12 cellular contexts compared by ENCODE assay signal in the genomic region with DNA sequence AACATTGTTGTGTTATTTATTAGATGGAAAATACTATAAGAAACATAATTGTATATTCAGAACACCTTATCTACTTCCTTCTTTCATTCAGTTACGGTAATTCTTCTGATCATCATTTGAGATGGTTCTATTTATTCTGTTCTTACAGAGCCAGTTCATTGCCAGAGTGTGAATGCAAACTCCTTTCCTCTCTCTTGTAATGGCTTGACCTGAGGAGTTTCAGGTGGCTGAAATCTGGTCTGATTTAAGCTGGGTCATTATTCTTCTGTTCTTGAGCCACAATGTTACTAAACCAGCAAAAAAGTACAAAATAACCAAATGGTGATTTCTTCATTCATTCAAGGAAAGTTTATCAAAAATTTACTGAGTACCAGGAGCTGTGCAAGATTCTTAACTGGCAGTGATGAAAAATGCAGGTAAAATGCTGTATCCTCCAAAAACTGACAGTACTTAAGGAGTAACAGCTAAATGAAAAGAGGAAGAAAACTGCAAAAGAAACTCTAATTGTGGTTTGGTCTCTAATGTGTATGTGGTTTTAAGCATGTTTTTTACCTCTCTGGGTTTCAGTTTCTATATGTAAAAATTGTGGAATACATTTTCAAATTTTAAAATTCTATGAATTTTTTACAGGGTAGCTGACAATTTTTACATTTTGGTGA.
A peak's percentile ranks its signal among the peaks of the same experiment; 100 is the strongest.
DNase-seq lines count a peak whose midpoint lies in the region; ATAC-seq and TF ChIP-seq lines count a peak whose summit lies in the region.
"Had no signal": no experiment of that assay in that cellular context is flagged by ENCODE, and none has a peak within 500 bp of the region (broad histone marks: within the 10 kb centered on the region; RNA-seq: fewer than 3 reads in every experiment).

No MANE protein-coding gene starts in this region.

- no peaks in the 10 kb centered on the region for H3K27me3 ChIP-seq in neural progenitor cell
- H3K27me3 ChIP-seq in H9 (ENCODE audit: insufficient read depth, low read length) = no peaks in the 10 kb centered on the region
- H3K27me3 ChIP-seq: pancreas had no signal

- H4K20me1 ChIP-seq in neural progenitor cell (ENCODE audit: low read depth) (no peaks in the 10 kb centered on the region), H9 (ENCODE audit: control insufficient read depth, insufficient read depth, insufficient read length) (no peaks in the 10 kb centered on the region)

- H3K4me3 ChIP-seq in neural progenitor cell = no peak overlapping the region
- H3K4me3 ChIP-seq: pancreas had no signal

- no peak overlapping the region for H3K9ac ChIP-seq in neural progenitor cell
- H3K9ac ChIP-seq in H9 (ENCODE audit: extremely low read depth, insufficient read length, low read length) = no peak overlapping the region

- no peak overlapping the region for H3K27ac ChIP-seq in neural progenitor cell
- H3K27ac ChIP-seq in H9 (ENCODE audit: insufficient read length, low read depth, low read length) = no peak overlapping the region
- H3K27ac ChIP-seq: pancreas had no signal

- no peak overlapping the region for H4K8ac ChIP-seq in H9 (replicated peaks; ENCODE audit: insufficient read length, low read depth, low read length)

- H3K23me2 ChIP-seq in H9 (ENCODE audit: insufficient read length, low read depth, low read length, poor library complexity, severe bottlenecking) = no peaks in the 10 kb centered on the region

- ATAC-seq in HG02763 (IDR thresholded peaks at IDR 0.05; ENCODE audit: unreplicated experiment) (peak; percentile 97), HG03520 (IDR thresholded peaks at IDR 0.05; ENCODE audit: unreplicated experiment) (peak; percentile 98)
- ATAC-seq: pancreas had no signal

- H4K5ac ChIP-seq in H9 (ENCODE audit: insufficient read length, low read depth, low read length) = no peak overlapping the region

- no peak overlapping the region for H2BK15ac ChIP-seq in H9 (ENCODE audit: low read depth, low read length)

- H3K4me1 ChIP-seq in neural progenitor cell (no peaks in the 10 kb centered on the region), H9 (ENCODE audit: insufficient read depth, low read length) (no peaks in the 10 kb centered on the region)
- H3K4me1 ChIP-seq: pancreas had no signal

- H4K91ac ChIP-seq in H9 (ENCODE audit: insufficient read length, low read depth, low read length) = no peak overlapping the region

- peaks cover 7% of the 10 kb centered on the region for H3K4me1 Mint-ChIP-seq in T-helper 2 cell treated with Interferon-gamma antibody and Interleukin-4, amounts not matched to agents 5 μg/mL and 100 μg/mL, for 36 hours (ENCODE audit: low read depth)
- H3K4me1 Mint-ChIP-seq in neural progenitor cell = no peaks in the 10 kb centered on the region
- H3K4me1 Mint-ChIP-seq in H9 = no peaks in the 10 kb centered on the region
- H3K4me1 Mint-ChIP-seq: central memory CD8-positive, alpha-beta T cell had no signal

- H3K9me3 ChIP-seq in neural progenitor cell (ENCODE audit: low read depth) (no peaks in the 10 kb centered on the region), H9 (ENCODE audit: control insufficient read depth, low read depth, low read length) (no peaks in the 10 kb centered on the region)
- H3K9me3 ChIP-seq: pancreas had no signal

- H3K79me1 ChIP-seq in H9 (ENCODE audit: insufficient read depth, low read depth, low read length, poor library complexity, severe bottlenecking) = no peaks in the 10 kb centered on the region

- H3T11ph ChIP-seq in H9 (ENCODE audit: low read length) = no peak overlapping the region

- H3K23ac ChIP-seq in H9 (ENCODE audit: insufficient read length, low read depth, low read length) = no peak overlapping the region

- no peaks in the 10 kb centered on the region for H3K27me3 Mint-ChIP-seq in T-helper 2 cell treated with Interferon-gamma antibody and Interleukin-4, amounts not matched to agents 5 μg/mL and 100 μg/mL, for 36 hours (ENCODE audit: low read depth)
- H3K27me3 Mint-ChIP-seq in neural progenitor cell (ENCODE audit: insufficient read depth, low read depth) (no peaks in the 10 kb centered on the region), H9 (ENCODE audit: low read depth) (no peaks in the 10 kb centered on the region)
- H3K27me3 Mint-ChIP-seq: central memory CD8-positive, alpha-beta T cell had no signal

- H2AFZ ChIP-seq in neural progenitor cell (replicated peaks) (peak overlapping the region; percentile 15), H9 (ENCODE audit: low read length) (no peak overlapping the region)

- no CpG with 5 or more reads among the region's 1 CpG for WGBS in H9 (ENCODE audit: extremely low coverage, insufficient read length, low lambda C conversion rate)

- no peaks in the 10 kb centered on the region for H3K36me3 Mint-ChIP-seq in T-helper 2 cell treated with Interferon-gamma antibody and Interleukin-4, amounts not matched to agents 5 μg/mL and 100 μg/mL, for 36 hours (ENCODE audit: low read depth)
- H3K36me3 Mint-ChIP-seq in neural progenitor cell (no peaks in the 10 kb centered on the region), H9 (ENCODE audit: insufficient read depth in 1 of 3, low read depth in 3 of 3) (no peaks in the 10 kb centered on the region)

- H3K4ac ChIP-seq in H9 (ENCODE audit: low read depth, low read length) = no peak overlapping the region

- no peak overlapping the region for H2AK5ac ChIP-seq in H9 (ENCODE audit: insufficient read length, low read length)

- H3K9me3 Mint-ChIP-seq in T-helper 2 cell treated with Interferon-gamma antibody and Interleukin-4, amounts not matched to agents 5 μg/mL and 100 μg/mL, for 36 hours = no peaks in the 10 kb centered on the region
- no peaks in the 10 kb centered on the region for H3K9me3 Mint-ChIP-seq in neural progenitor cell
- no peaks in the 10 kb centered on the region for H3K9me3 Mint-ChIP-seq in H9
- H3K9me3 Mint-ChIP-seq: central memory CD8-positive, alpha-beta T cell; T-helper 1 cell treated with Interleukin-12 subunit alpha and Interleukin-12 subunit beta and Interleukin-4 antibody, amounts not matched to agents 30 μg/mL and 1 μg/mL, for 36 hours had no signal

- TF ChIP-seq CTCF in neural progenitor cell (IDR thresholded peaks at IDR 0.05) (no peak), H9 (conservative IDR thresholded peaks at IDR 0.05) (no peak)

- H2BK120ac ChIP-seq in H9 (ENCODE audit: low read depth, low read length, poor library complexity, severe bottlenecking) = no peak overlapping the region

- no peak overlapping the region for H3K56ac ChIP-seq in H9 (ENCODE audit: insufficient read length, low read depth, low read length)

- no peak overlapping the region for H3K4me2 ChIP-seq in neural progenitor cell
- no peak overlapping the region for H3K4me2 ChIP-seq in H9 (ENCODE audit: insufficient read depth, insufficient read length, low read length)

- peak overlapping the region; percentile 43 for H3K4me3 Mint-ChIP-seq in T-helper 2 cell treated with Interferon-gamma antibody and Interleukin-4, amounts not matched to agents 5 μg/mL and 100 μg/mL, for 36 hours
- H3K4me3 Mint-ChIP-seq in neural progenitor cell (no peak overlapping the region), H9 (no peak overlapping the region)
- H3K4me3 Mint-ChIP-seq: central memory CD8-positive, alpha-beta T cell; T-helper 1 cell treated with Interleukin-12 subunit alpha and Interleukin-12 subunit beta and Interleukin-4 antibody, amounts not matched to agents 30 μg/mL and 1 μg/mL, for 36 hours had no signal

- H3K14ac ChIP-seq in H9 (ENCODE audit: insufficient read depth, low read length) = no peak overlapping the region

- no peak overlapping the region for H2BK12ac ChIP-seq in H9 (ENCODE audit: insufficient read length, low read depth, low read length)

- DNase-seq in T-helper 2 cell treated with Interferon-gamma antibody and Interleukin-4, amounts not matched to agents 5 μg/mL and 100 μg/mL, for 36 hours (ENCODE audit: low spot score) = no peak
- DNase-seq in T-helper 2 cell (no peak), neural progenitor cell (ENCODE audit: low spot score) (no peak), H9 (no peak), 8988T (no peak), NCI-H2029 treated with DMSO at 0.1 percent for 48 hours (lab: John Stamatoyannopoulos, UW) (no peak)
- DNase-seq: activated T-cell treated with anti-CD3 and anti-CD28 coated beads, Interleukin-2, amount 50 U/mL, for 1 hour; pancreas had no signal

- H3K18ac ChIP-seq in H9 (ENCODE audit: insufficient read length, low read depth, low read length) = no peak overlapping the region

- H3K27ac Mint-ChIP-seq in T-helper 2 cell treated with Interferon-gamma antibody and Interleukin-4, amounts not matched to agents 5 μg/mL and 100 μg/mL, for 36 hours = no peak overlapping the region
- no peak overlapping the region for H3K27ac Mint-ChIP-seq in neural progenitor cell
- no peak overlapping the region for H3K27ac Mint-ChIP-seq in H9
- H3K27ac Mint-ChIP-seq: T-helper 1 cell treated with Interleukin-12 subunit alpha and Interleukin-12 subunit beta and Interleukin-4 antibody, amounts not matched to agents 30 μg/mL and 1 μg/mL, for 36 hours had no signal

- H2BK20ac ChIP-seq in H9 (ENCODE audit: low read depth, low read length, poor library complexity, severe bottlenecking) = no peak overlapping the region

- H3K36me3 ChIP-seq in neural progenitor cell = no peaks in the 10 kb centered on the region
- H3K36me3 ChIP-seq: pancreas had no signal

- H3K79me2 ChIP-seq in neural progenitor cell (ENCODE audit: low read depth) (no peaks in the 10 kb centered on the region), H9 (ENCODE audit: insufficient read depth, low read length) (no peaks in the 10 kb centered on the region)

- no peak overlapping the region for H2BK5ac ChIP-seq in H9 (ENCODE audit: insufficient read length, low read length)

- no peaks in the 10 kb centered on the region for H3F3A ChIP-seq in neural progenitor cell (ENCODE audit: low read depth)
